ENCODE assay signal across 8 cellular contexts in genomic region chr17:78253946-78254672, GRCh38. TPM values are rescaled to one million over a fixed set of nuclear protein-coding genes. Genes with fewer than 3 reads are reported as not detected.
A peak's percentile ranks its signal among the peaks of the same experiment; 100 is the strongest.
DNase-seq lines count a peak whose midpoint lies in the region; ATAC-seq, FAIRE-seq and TF ChIP-seq lines count a peak whose summit lies in the region.

No MANE protein-coding gene starts in this region.

- H3K27ac ChIP-seq in SJSA1 = peak overlapping the region; percentile 16; the same call in 1 of the 2 replicates
- H3K27ac ChIP-seq in neural progenitor cell = no peak overlapping the region
- peak overlapping the region; percentile 89 to 94 (median 91) for H3K27ac ChIP-seq in stomach

- DNase-seq in AG20443 (ENCODE audit: low spot score) (peak; percentile 95), SJSA1 (ENCODE audit: low read depth in 1 of 2, low spot score in 2 of 2) (peak; percentile 74 to 89), frontal cortex (ENCODE audit: low spot score in 2 of 2) (peak; percentile 90 to 94), neural progenitor cell (ENCODE audit: low spot score) (peak; percentile 98), stomach (peak; percentile 88)
- peak; percentile 85 for DNase-seq in activated naive CD4-positive, alpha-beta T cell treated with Interleukin-2 at 50 U/mL for 16 hours

- H3K4me3 Mint-ChIP-seq in neural progenitor cell = peak overlapping the region; percentile 83

- H3K4me3 ChIP-seq in Loucy (ENCODE audit: low read length, poor library complexity, severe bottlenecking) = peak overlapping the region; percentile 93
- H3K4me3 ChIP-seq in SJSA1 = peak overlapping the region; percentile 69
- peak overlapping the region; percentile 66 for H3K4me3 ChIP-seq in neural progenitor cell
- peak overlapping the region; percentile 78 to 98 (median 80) for H3K4me3 ChIP-seq in stomach

- H3F3A ChIP-seq in Loucy (ENCODE audit: low read depth) (0 out of 2 replicates have a peak, but pooled peaks cover 6% of the 10 kb centered on the region), neural progenitor cell (ENCODE audit: low read depth) (no peaks in the 10 kb centered on the region)

- H2AFZ ChIP-seq in Loucy (ENCODE audit: low read length) (peak overlapping the region; percentile 100), neural progenitor cell (replicated peaks) (peak overlapping the region; percentile 60)

- WGBS in stomach, 5 donors = 2 to 7% (median 2%) methylated on average over 12 to 73 of the region's 73 CpGs

- H3K4me2 ChIP-seq in Loucy (ENCODE audit: low read depth, low read length, poor library complexity, severe bottlenecking) (peak overlapping the region; percentile 89), neural progenitor cell (peak overlapping the region; percentile 82)

- no peak for FAIRE-seq in frontal cortex (lab: Jason Lieb, UNC)

- no peaks in the 10 kb centered on the region for H3K9me2 ChIP-seq in Loucy (replicated peaks; ENCODE audit: low read depth, low read length)

- H3K36me3 ChIP-seq in Loucy (ENCODE audit: insufficient read depth, low read length) (no peaks in the 10 kb centered on the region), SJSA1 (0 out of 2 replicates have a peak, but pooled peaks cover 4% of the 10 kb centered on the region), neural progenitor cell (no peaks in the 10 kb centered on the region), stomach (no peaks in the 10 kb centered on the region)

- no peak for TF ChIP-seq POLR2A in stomach (IDR thresholded peaks at IDR 0.05)

- no peak for TF ChIP-seq EP300 in stomach (IDR thresholded peaks at IDR 0.05)

- H3K4me1 ChIP-seq in Loucy (ENCODE audit: insufficient read depth, low read length, poor library complexity, severe bottlenecking) = peaks cover 44% of the 10 kb centered on the region
- peaks cover 17% of the 10 kb centered on the region for H3K4me1 ChIP-seq in SJSA1 (replicated peaks)
- peaks cover 33% of the 10 kb centered on the region for H3K4me1 ChIP-seq in neural progenitor cell
- H3K4me1 ChIP-seq in stomach = peaks cover 34 to 75% (median 54%) of the 10 kb centered on the region in 4 donors

- no peaks in the 10 kb centered on the region for H3K9me3 ChIP-seq in Loucy (ENCODE audit: insufficient read depth, low read depth, low read length)
- H3K9me3 ChIP-seq in SJSA1 (replicated peaks) = no peaks in the 10 kb centered on the region
- H3K9me3 ChIP-seq in neural progenitor cell (ENCODE audit: low read depth) = no peaks in the 10 kb centered on the region
- no peaks in the 10 kb centered on the region for H3K9me3 ChIP-seq in stomach

- no peaks in the 10 kb centered on the region for H3K27me3 ChIP-seq in Loucy (ENCODE audit: insufficient read depth, low read length, poor library complexity, severe bottlenecking)
- no peaks in the 10 kb centered on the region for H3K27me3 ChIP-seq in SJSA1 (replicated peaks)
- no peaks in the 10 kb centered on the region for H3K27me3 ChIP-seq in neural progenitor cell
- peaks cover 0 to 29% (median 0%) of the 10 kb centered on the region in 3 donors for H3K27me3 ChIP-seq in stomach

- no peak overlapping the region for H3K27ac Mint-ChIP-seq in neural progenitor cell

- no peak for TF ChIP-seq CTCF in Loucy (conservative IDR thresholded peaks at IDR 0.05; ENCODE audit: low read length)
- no peak for TF ChIP-seq CTCF in neural progenitor cell (IDR thresholded peaks at IDR 0.05)
- TF ChIP-seq CTCF in stomach (IDR thresholded peaks at IDR 0.05) = peak in 1 of 7 experiments; percentile 15

- H3K9ac ChIP-seq in Loucy (ENCODE audit: low read depth, low read length, poor library complexity, severe bottlenecking) (peak overlapping the region; percentile 78), neural progenitor cell (peak overlapping the region; percentile 60)

- peak; percentile 49 for ATAC-seq in GM19372 (IDR thresholded peaks at IDR 0.05; ENCODE audit: low read depth, unreplicated experiment)

- no peaks in the 10 kb centered on the region for H3K9me3 Mint-ChIP-seq in neural progenitor cell

- H3K27me3 Mint-ChIP-seq in neural progenitor cell (ENCODE audit: insufficient read depth, low read depth) = peaks cover 2% of the 10 kb centered on the region

- H4K20me1 ChIP-seq in Loucy (ENCODE audit: insufficient read depth, low read length, poor library complexity, severe bottlenecking) (no peaks in the 10 kb centered on the region), neural progenitor cell (ENCODE audit: low read depth) (no peaks in the 10 kb centered on the region)

- intact Hi-C loops in stomach (cut with DNase I; ENCODE audit: low total_unique reads) = no loop called here

- no peaks in the 10 kb centered on the region for H3K36me3 Mint-ChIP-seq in neural progenitor cell

- no peaks in the 10 kb centered on the region for H3K79me2 ChIP-seq in Loucy (ENCODE audit: insufficient read depth, low read length)
- peaks cover 6% of the 10 kb centered on the region for H3K79me2 ChIP-seq in neural progenitor cell (ENCODE audit: low read depth)

- peaks cover 39% of the 10 kb centered on the region for H3K4me1 Mint-ChIP-seq in neural progenitor cell

RNA-seq across cellular contexts. Expression of gene TMEM235, which starts 22.7 kb away (rescaled TPM):
- not detected in 2 replicates for total RNA-seq in SJSA1 (2014; rRNA removed; shearing (Covaris generic))
- total RNA-seq in frontal cortex (not detected), neural progenitor cell (ENCODE audit: low replicate concordance) (0.09 TPM in 1 of 2 replicates, not detected in the other), stomach (not detected)
- not detected for polyA plus RNA-seq in stomach

RNA-seq across cellular contexts. Expression of gene BIRC5, which starts 40.1 kb away (rescaled TPM):
- total RNA-seq in SJSA1 (2014; rRNA removed; shearing (Covaris generic)) = 301 and 370 TPM in 2 replicates
- total RNA-seq in frontal cortex = 6.9 TPM
- 144 and 169 TPM in 2 replicates for total RNA-seq in neural progenitor cell (ENCODE audit: low replicate concordance)
- 10 to 100 TPM in 1 of 5 donors, 1 to 10 TPM in 3, not detected in 1; 3.9 to 10.5 (median 5.4) TPM for total RNA-seq in stomach
- polyA plus RNA-seq in stomach = 10 to 100 TPM in 2 of 3 donors, 1 to 10 TPM in 1; 3.4 to 10.3 (median 10.1) TPM

Comparison
In these comparisons a context has a peak if more than half of its experiments do, and no peak if none do; other contexts are left out.
1. RNA of gene BIRC5, which starts 40.1 kb away (total RNA-seq): 301 to 370 TPM in SJSA1 and 144 to 169 TPM in neural progenitor cell; 6.9 TPM in frontal cortex (single experiment) and 3.9 to 10.5 TPM in stomach; every median in the first group is over 10 times any median in the second.
2. Peak in every context shown above with its lines, with median percentiles within 50 percentile points of each other: DNase-seq and H3K4me3 ChIP-seq.